8 cellular contexts compared by ENCODE assay signal in the genomic region with DNA sequence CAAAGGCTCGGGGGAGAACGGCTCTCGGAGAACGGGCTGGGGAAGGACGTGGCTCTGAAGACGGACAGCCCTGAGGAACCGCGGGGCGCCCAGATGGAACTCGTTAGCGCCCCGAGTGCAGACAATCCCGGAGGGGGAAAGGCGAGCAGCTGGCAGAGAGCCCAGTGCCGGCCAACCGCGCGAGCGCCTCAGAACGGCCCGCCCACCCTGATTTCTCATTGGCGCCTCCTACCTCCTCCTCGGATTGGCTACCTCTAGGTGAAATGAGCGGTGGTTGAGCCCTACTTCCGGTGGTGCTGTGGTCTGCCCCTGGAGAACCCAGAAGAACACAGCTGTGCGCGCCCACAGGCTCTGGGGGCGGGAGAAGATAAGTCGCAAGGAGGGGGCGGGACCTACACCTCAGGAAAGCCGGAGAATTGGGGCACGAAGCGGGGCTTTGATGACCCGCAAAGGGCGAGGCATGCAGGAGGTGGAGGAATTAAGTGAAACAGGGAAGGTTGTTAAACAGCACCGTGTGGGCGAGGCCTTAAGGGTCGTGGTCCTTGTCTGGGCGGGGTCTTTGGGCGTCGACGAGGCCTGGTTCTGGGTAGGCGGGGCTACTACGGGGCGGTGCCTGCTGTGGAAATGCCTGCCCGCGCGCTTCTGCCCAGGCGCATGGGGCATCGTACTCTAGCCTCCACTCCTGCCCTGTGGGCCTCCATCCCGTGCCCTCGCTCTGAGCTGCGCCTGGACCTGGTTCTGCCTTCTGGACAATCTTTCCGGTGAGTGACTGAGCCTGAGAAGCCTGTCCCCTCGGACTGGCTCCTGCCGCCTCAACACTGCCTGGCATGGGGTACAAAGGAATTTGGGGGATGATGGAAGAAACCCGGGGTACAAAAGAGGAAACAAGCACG. TPM values are rescaled to one million over a fixed set of nuclear protein-coding genes. Genes with fewer than 3 reads are reported as not detected.
DNase-seq lines count a peak whose midpoint lies in the region; ATAC-seq and TF ChIP-seq lines count a peak whose summit lies in the region.

A gene (plus strand): TSS at position 290 of the 893 bp plus-strand sequence. CDS start 335 bp downstream, at position 625.

- H3K27me3 ChIP-seq in DOHH2 (ENCODE audit: control insufficient read depth, low read length): no peaks in the 10 kb centered on the region
- H3K27me3 ChIP-seq in GM23338 (ENCODE audit: insufficient read depth): no peaks in the 10 kb centered on the region
- H3K27me3 ChIP-seq in fibroblast of lung (ENCODE audit: control insufficient read depth, insufficient read depth, low read length): no peaks in the 10 kb centered on the region

- H3K27ac ChIP-seq in DOHH2 (ENCODE audit: low read depth, low read length) (peak within 1 kb of the TSS; percentile 72), GM23338 (ENCODE audit: low read depth) (peak within 1 kb of the TSS; percentile 93), fibroblast of lung (ENCODE audit: insufficient read depth, low read length) (peak within 1 kb of the TSS; percentile 84)

- peak; percentile 22 for TF ChIP-seq CTCF in DOHH2 (IDR thresholded peaks at IDR 0.05; ENCODE audit: low read depth, low read length, poor library complexity, severe bottlenecking)
- TF ChIP-seq CTCF in GM23338 (conservative IDR thresholded peaks at IDR 0.05; ENCODE audit: low read depth in 2 of 2): 0 out of 4 replicates have a peak, but pooled peaks of 1 of the 2 experiments have one; percentile 4
- TF ChIP-seq CTCF in fibroblast of lung (conservative IDR thresholded peaks at IDR 0.05 in 1 of 2, IDR thresholded peaks at IDR 0.05 in 1 of 2; ENCODE audit: low read depth in 1 of 2, low read length in 2 of 2): no peak

- H3K9me3 ChIP-seq in DOHH2 (ENCODE audit: control insufficient read depth, insufficient read depth, low read length) (no peaks in the 10 kb centered on the region), fibroblast of lung (ENCODE audit: control insufficient read depth, insufficient read depth, low read depth, low read length) (no peaks in the 10 kb centered on the region)

- H4K20me1 ChIP-seq in DOHH2 (ENCODE audit: control insufficient read depth, insufficient read depth, low read depth, low read length): no peaks in the 10 kb centered on the region
- no peaks in the 10 kb centered on the region for H4K20me1 ChIP-seq in GM23338 (replicated peaks; ENCODE audit: insufficient read depth)
- no peaks in the 10 kb centered on the region for H4K20me1 ChIP-seq in fibroblast of lung (ENCODE audit: control insufficient read depth, extremely low read depth, insufficient read depth, low read length)

- POLR2A ChIA-PET in naive thymus-derived CD8-positive, alpha-beta T cell (lab: Charles Lee): interaction anchor here (0.6 to 5.5 kb wide), 11 partner anchors 10 to 184 kb away, joined by 3 to 52 read pairs (median 4); a partner anchor contains a TSS

- H3K4me3 ChIP-seq in DOHH2 (ENCODE audit: low read length) (peak within 1 kb of the TSS; percentile 91), GM23338 (peak within 1 kb of the TSS; percentile 86), fibroblast of lung (replicated peaks in 1 of 4; ENCODE audit: control extremely low read depth in 1 of 4, insufficient read depth in 1 of 4, low read depth in 3 of 4, low read length in 4 of 4) (peak within 1 kb of the TSS; percentile 70 to 95 (median 84))

- peaks cover 38% of the 10 kb centered on the region for H3K4me1 ChIP-seq in DOHH2 (ENCODE audit: control insufficient read depth, low read length)
- H3K4me1 ChIP-seq in GM23338 (ENCODE audit: insufficient read depth): peaks cover 9% of the 10 kb centered on the region; the same call in 1 of the 2 replicates
- H3K4me1 ChIP-seq in fibroblast of lung (ENCODE audit: control insufficient read depth, extremely low read depth, insufficient read depth, low read length): peaks cover 11% of the 10 kb centered on the region

- H3K4me1 Mint-ChIP-seq in GM23338: peaks cover 3% of the 10 kb centered on the region; the same call in 2 of the 3 replicates
- peaks cover 23 to 50% (median 47%) of the 10 kb centered on the region in 4 donors for H3K4me1 Mint-ChIP-seq in naive thymus-derived CD8-positive, alpha-beta T cell

- peak; percentile 95 for ATAC-seq in GM23338
- ATAC-seq in naive thymus-derived CD8-positive, alpha-beta T cell: peak; percentile 95 to 96

- H3K27ac Mint-ChIP-seq in GM23338: peak within 1 kb of the TSS; percentile 98
- H3K27ac Mint-ChIP-seq in naive thymus-derived CD8-positive, alpha-beta T cell: peak within 1 kb of the TSS; percentile 90 to 98 (median 93)

- peak within 1 kb of the TSS; percentile 83 for H3K4me2 ChIP-seq in DOHH2 (ENCODE audit: low read length)
- H3K4me2 ChIP-seq in GM23338: peak within 1 kb of the TSS; percentile 96
- peak within 1 kb of the TSS; percentile 89 for H3K4me2 ChIP-seq in fibroblast of lung (ENCODE audit: extremely low read depth, insufficient read depth, low read length)

- peaks cover 71% of the 10 kb centered on the region for H3K36me3 Mint-ChIP-seq in GM23338 (ENCODE audit: low read depth)
- peaks cover 0 to 62% (median 3%) of the 10 kb centered on the region in 3 donors for H3K36me3 Mint-ChIP-seq in naive thymus-derived CD8-positive, alpha-beta T cell

- H2AFZ ChIP-seq in GM23338 (peak within 1 kb of the TSS; percentile 93), fibroblast of lung (ENCODE audit: low read length) (peak within 1 kb of the TSS; percentile 97)

- H3K79me2 ChIP-seq in DOHH2 (ENCODE audit: control insufficient read depth, low read length) (peaks cover 25% of the 10 kb centered on the region), GM23338 (replicated peaks; ENCODE audit: insufficient read depth) (peaks cover 12% of the 10 kb centered on the region), fibroblast of lung (ENCODE audit: control insufficient read depth, insufficient read depth, low read length) (peaks cover 11% of the 10 kb centered on the region)

- H3K36me3 ChIP-seq in DOHH2 (ENCODE audit: control insufficient read depth, low read length) (peaks cover 80% of the 10 kb centered on the region), GM23338 (ENCODE audit: insufficient read depth) (peaks cover 21% of the 10 kb centered on the region), fibroblast of lung (ENCODE audit: control insufficient read depth, insufficient read depth, low read length) (peaks cover 15% of the 10 kb centered on the region)

- H3K9me2 ChIP-seq in DOHH2 (replicated peaks; ENCODE audit: control insufficient read depth, low read length) (no peaks in the 10 kb centered on the region), GM23338 (ENCODE audit: insufficient read depth) (no peaks in the 10 kb centered on the region; the same call in 1 of the 2 replicates)

- H3F3A ChIP-seq in DOHH2 (ENCODE audit: control insufficient read depth, insufficient read depth) (peaks cover 20% of the 10 kb centered on the region), GM23338 (replicated peaks; ENCODE audit: low read depth) (peaks cover 20% of the 10 kb centered on the region)

- peak within 1 kb of the TSS; percentile 93 for H3K4me3 Mint-ChIP-seq in GM23338
- H3K4me3 Mint-ChIP-seq in naive thymus-derived CD8-positive, alpha-beta T cell: peak within 1 kb of the TSS; percentile 91 to 99 (median 96)

- DNase-seq in GM23338 (ENCODE audit: low spot score) (peak; percentile 99), LHCN-M2 (ENCODE audit: low read depth) (peak; percentile 99), RPMI8226 (peak; percentile 99), fibroblast of lung (ENCODE audit: low read depth in 2 of 2) (peak; percentile 98 to 99)
- peak; percentile 85 to 90 for DNase-seq in activated T-helper 1 cell treated with anti-CD3 and anti-CD28 coated beads, Interleukin-2, amount 50 U/mL, for 16 hours (ENCODE audit: low read depth in 1 of 2, low spot score in 1 of 2)
- peak; percentile 80 to 98 (median 94) for DNase-seq in naive thymus-derived CD8-positive, alpha-beta T cell
- peak; percentile 91 to 94 (median 92) for DNase-seq in stimulated activated naive CD4-positive, alpha-beta T cell (lab: John Stamatoyannopoulos, UW)

- H3K27me3 Mint-ChIP-seq in GM23338 (ENCODE audit: insufficient read depth, low read depth, poor library complexity): peaks cover 4% of the 10 kb centered on the region
- H3K27me3 Mint-ChIP-seq in naive thymus-derived CD8-positive, alpha-beta T cell: no peaks in the 10 kb centered on the region

- no peaks in the 10 kb centered on the region for H3K9me3 Mint-ChIP-seq in GM23338
- H3K9me3 Mint-ChIP-seq in naive thymus-derived CD8-positive, alpha-beta T cell: no peaks in the 10 kb centered on the region

- peak within 1 kb of the TSS; percentile 62 for H3K9ac ChIP-seq in fibroblast of lung (ENCODE audit: insufficient read depth, low read length)

TF ChIP-seq in GM23338, 12 proteins besides CTCF, POLR2A, EP300 and RAD21:
- TF ChIP-seq POLR2AphosphoS5 (IDR thresholded peaks at IDR 0.05; ENCODE audit: low read depth) (peak; percentile 86), JUNB (IDR thresholded peaks at IDR 0.05; ENCODE audit: unreplicated experiment) (no peak)
- TF ChIP-seq, protein P1, sequence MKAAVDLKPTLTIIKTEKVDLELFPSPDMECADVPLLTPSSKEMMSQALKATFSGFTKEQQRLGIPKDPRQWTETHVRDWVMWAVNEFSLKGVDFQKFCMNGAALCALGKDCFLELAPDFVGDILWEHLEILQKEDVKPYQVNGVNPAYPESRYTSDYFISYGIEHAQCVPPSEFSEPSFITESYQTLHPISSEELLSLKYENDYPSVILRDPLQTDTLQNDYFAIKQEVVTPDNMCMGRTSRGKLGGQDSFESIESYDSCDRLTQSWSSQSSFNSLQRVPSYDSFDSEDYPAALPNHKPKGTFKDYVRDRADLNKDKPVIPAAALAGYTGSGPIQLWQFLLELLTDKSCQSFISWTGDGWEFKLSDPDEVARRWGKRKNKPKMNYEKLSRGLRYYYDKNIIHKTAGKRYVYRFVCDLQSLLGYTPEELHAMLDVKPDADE (IDR thresholded peaks at IDR 0.05): peak; percentile 35; the same call in 1 of the 2 replicates

RNA-seq across cellular contexts. Expression of the gene that starts here (rescaled TPM):
- 25.4 and 27.6 TPM in 2 replicates for total RNA-seq in GM23338 (2014; rRNA removed; shearing (Covaris generic))
- polyA plus RNA-seq in GM23338 (2016; fragmentation: Nextera tagmentation; extraction: Ambion mirVana) (17.4 and 20.6 TPM in 2 replicates), fibroblast of lung (20.1 and 22.2 TPM in 2 replicates)
- total RNA-seq in LHCN-M2 (2014; rRNA removed) (34.6 and 41.6 TPM in 2 replicates), fibroblast of lung (23.6 and 24.4 TPM in 2 replicates)
- polyA plus RNA-seq in LHCN-M2 (2012): 25.1 TPM
- 20.5 and 22.7 TPM in 2 replicates for polyA plus RNA-seq in fibroblast of lung (2012)
- 57.1 and 85.8 TPM in 2 replicates for polyA minus RNA-seq in fibroblast of lung (ENCODE audit: low replicate concordance)
- 10 to 100 TPM; 25.7 to 27.0 TPM for total RNA-seq in naive thymus-derived CD8-positive, alpha-beta T cell
- polyA plus RNA-seq in naive thymus-derived CD8-positive, alpha-beta T cell: 10 to 100 TPM; 15.3 to 20.7 (median 18.0) TPM

Comparison
In these comparisons a context has a peak if more than half of its experiments do, and no peak if none do; other contexts are left out.
1. Peak in every context shown above with its lines: DNase-seq, ATAC-seq, H3K4me3 ChIP-seq and H3K27ac ChIP-seq.